In genomic region chr12:113720629-113721028, GRCh38 we compare ENCODE assay signal across 1 cellular context.
TF ChIP-seq lines count a peak whose summit lies in the region.

No MANE protein-coding gene starts in this region.

TF ChIP-seq in HepG2, 621 proteins besides CTCF, POLR2A, EP300 and RAD21 (continued from another document and continues in another):
- peak; percentile 59 for TF ChIP-seq PAXIP1 (CRISPR knock-in tag; conservative IDR thresholded peaks at IDR 0.05)
- TF ChIP-seq MTF1 (CRISPR knock-in tag; IDR thresholded peaks at IDR 0.05): no peak
- no peak for TF ChIP-seq NKX3-1 (CRISPR knock-in tag; IDR thresholded peaks at IDR 0.05)
- no peak for TF ChIP-seq TEAD2 (CRISPR knock-in tag; IDR thresholded peaks at IDR 0.05)
- no peak for TF ChIP-seq ZFP36 (IDR thresholded peaks at IDR 0.05; ENCODE audit: borderline replicate concordance, low read depth, low read length, partially characterized antibody)
- TF ChIP-seq YY1 (IDR thresholded peaks at IDR 0.05; ENCODE audit: insufficient read depth, insufficient replicate concordance, low read depth, low read length): peak; percentile 50
- peak; percentile 25; the same call in 1 of the 2 replicates for TF ChIP-seq ARID5B (CRISPR knock-in tag; IDR thresholded peaks at IDR 0.05)
- TF ChIP-seq ZNF350 (CRISPR knock-in tag; IDR thresholded peaks at IDR 0.05; ENCODE audit: borderline replicate concordance, low read depth): no peak
- no peak for TF ChIP-seq PRPF4 (IDR thresholded peaks at IDR 0.05; ENCODE audit: low read depth, low read length, poor library complexity, severe bottlenecking)
- TF ChIP-seq PRMT3 (CRISPR knock-in tag; IDR thresholded peaks at IDR 0.05; ENCODE audit: borderline replicate concordance, low read depth): no peak
- TF ChIP-seq ZSCAN21 (CRISPR knock-in tag; IDR thresholded peaks at IDR 0.05; ENCODE audit: borderline replicate concordance): no peak
- no peak for TF ChIP-seq KLF13 (CRISPR knock-in tag; IDR thresholded peaks at IDR 0.05)
- TF ChIP-seq ZSCAN25 (CRISPR knock-in tag; IDR thresholded peaks at IDR 0.05): peak; percentile 74; the same call in 1 of the 2 replicates
- no peak for TF ChIP-seq PCBP2 (optimal IDR thresholded peaks at IDR 0.05; ENCODE audit: low read depth, low read length, poor library complexity, severe bottlenecking)
- TF ChIP-seq HNF1B (CRISPR knock-in tag; IDR thresholded peaks at IDR 0.05): 0 out of 2 replicates have a peak, but pooled peaks have one; percentile 16
- no peak for TF ChIP-seq YEATS4 (CRISPR knock-in tag; IDR thresholded peaks at IDR 0.05; ENCODE audit: borderline replicate concordance)
- TF ChIP-seq ZNF7 (CRISPR knock-in tag; IDR thresholded peaks at IDR 0.05): no peak
- TF ChIP-seq DZIP1 (CRISPR knock-in tag; IDR thresholded peaks at IDR 0.05): no peak
- no peak for TF ChIP-seq MEIS2 (CRISPR knock-in tag; IDR thresholded peaks at IDR 0.05)
- no peak for TF ChIP-seq ZNF577 (CRISPR knock-in tag; IDR thresholded peaks at IDR 0.05; ENCODE audit: borderline replicate concordance, low read depth)
- TF ChIP-seq NFIC (IDR thresholded peaks at IDR 0.05; ENCODE audit: low read length): no peak
- TF ChIP-seq SMARCE1 (IDR thresholded peaks at IDR 0.05; ENCODE audit: borderline replicate concordance): no peak
- TF ChIP-seq NFAT5 (CRISPR knock-in tag; IDR thresholded peaks at IDR 0.05): no peak
- TF ChIP-seq ZFP62 (CRISPR knock-in tag; IDR thresholded peaks at IDR 0.05): no peak
- TF ChIP-seq THYN1 (CRISPR knock-in tag; IDR thresholded peaks at IDR 0.05; ENCODE audit: borderline replicate concordance, low read depth): no peak
- no peak for TF ChIP-seq CBX2 (IDR thresholded peaks at IDR 0.05; ENCODE audit: low read depth, low read length)
- TF ChIP-seq CBX2 (CRISPR knock-in tag; IDR thresholded peaks at IDR 0.05; ENCODE audit: low read depth): no peak
- peak; percentile 76; the same call in 1 of the 2 replicates for TF ChIP-seq ZNF281 (CRISPR knock-in tag; IDR thresholded peaks at IDR 0.05; ENCODE audit: borderline replicate concordance)
- no peak for TF ChIP-seq ATF7 (IDR thresholded peaks at IDR 0.05)
- no peak for TF ChIP-seq ATF7 (CRISPR knock-in tag; IDR thresholded peaks at IDR 0.05)
- no peak for TF ChIP-seq NFRKB (IDR thresholded peaks at IDR 0.05)
- no peak for TF ChIP-seq ZNF652 (CRISPR knock-in tag; IDR thresholded peaks at IDR 0.05; ENCODE audit: borderline replicate concordance, low read depth)
- no peak for TF ChIP-seq SUZ12 (IDR thresholded peaks at IDR 0.05; ENCODE audit: low read depth, low read length)
- no peak for TF ChIP-seq ARNTL (CRISPR knock-in tag; IDR thresholded peaks at IDR 0.05)
- TF ChIP-seq ZC3H13 (CRISPR knock-in tag; IDR thresholded peaks at IDR 0.05): no peak
- TF ChIP-seq NCOR1 (IDR thresholded peaks at IDR 0.05; ENCODE audit: borderline replicate concordance, low read length): 0 out of 2 replicates have a peak, but pooled peaks have one; percentile 37
- peak; percentile 89 for TF ChIP-seq ZNF263 (CRISPR knock-in tag; IDR thresholded peaks at IDR 0.05)
- TF ChIP-seq WIZ (CRISPR knock-in tag; IDR thresholded peaks at IDR 0.05): no peak
- no peak for TF ChIP-seq ZNF362 (CRISPR knock-in tag; IDR thresholded peaks at IDR 0.05; ENCODE audit: borderline replicate concordance)
- TF ChIP-seq HNF4G (IDR thresholded peaks at IDR 0.05; ENCODE audit: borderline replicate concordance, low read depth, low read length): 0 out of 2 replicates have a peak, but pooled peaks have one; percentile 29
- TF ChIP-seq HNF4G (CRISPR knock-in tag; IDR thresholded peaks at IDR 0.05; ENCODE audit: borderline replicate concordance, low read depth): no peak
